19 cellular contexts compared by ENCODE assay signal in the genomic region with DNA sequence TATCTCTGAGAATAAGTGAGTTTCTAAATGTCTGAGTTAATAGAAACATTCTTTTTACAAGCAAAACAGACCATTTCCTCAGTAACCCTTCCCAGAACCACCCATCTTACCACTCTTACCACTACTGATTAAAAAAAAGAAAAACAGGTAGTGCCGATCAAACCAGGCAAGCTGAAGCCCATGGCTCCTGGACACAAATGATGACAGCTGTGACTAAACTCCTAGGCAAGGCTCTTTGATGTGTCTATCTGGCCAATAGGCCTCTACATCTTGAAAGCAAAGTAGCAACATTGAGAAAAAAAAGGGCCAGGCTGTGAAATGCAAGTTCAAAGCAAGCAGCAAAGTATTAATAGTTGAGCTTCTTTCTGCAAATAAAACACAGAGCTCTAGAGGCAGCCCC. TPM values are rescaled to one million over a fixed set of nuclear protein-coding genes. Genes with fewer than 3 reads are reported as not detected.
DNase-seq lines count a peak whose midpoint lies in the region; ATAC-seq, FAIRE-seq and TF ChIP-seq lines count a peak whose summit lies in the region.
"Not testable (repeated sequence)": the region's sequence is repeated elsewhere in the genome, so short reads cannot be mapped to it uniquely, and the experiment has no call there.
"Had no signal": no experiment of that assay in that cellular context is flagged by ENCODE, and none has a peak within 500 bp of the region (broad histone marks: within the 10 kb centered on the region; RNA-seq: fewer than 3 reads in every experiment).

No MANE protein-coding gene starts in this region.

- FAIRE-seq in GM12891 (lab: Jason Lieb, UNC) = peak; percentile 89

- CTCF ChIA-PET in activated CD4-positive, alpha-beta T cell treated with anti-CD3 and anti-CD28 coated beads for 36 hours (lab: Charles Lee); naive thymus-derived CD4-positive, alpha-beta T cell (lab: Charles Lee): not testable (repeated sequence)

- not testable (repeated sequence) for H3K27ac Mint-ChIP-seq in activated CD4-positive, alpha-beta T cell treated with anti-CD3 and anti-CD28 coated beads for 36 hours; naive thymus-derived CD4-positive, alpha-beta T cell

- H3K27ac ChIP-seq in naive thymus-derived CD4-positive, alpha-beta T cell (ENCODE audit: low read depth, low read length) = not testable (repeated sequence)

- H3K4me3 ChIP-seq in naive thymus-derived CD4-positive, alpha-beta T cell (ENCODE audit: low read length) = not testable (repeated sequence)

- POLR2A ChIA-PET in activated CD4-positive, alpha-beta T cell treated with anti-CD3 and anti-CD28 coated beads for 36 hours (lab: Charles Lee); naive thymus-derived CD4-positive, alpha-beta T cell (lab: Charles Lee): not testable (repeated sequence)

- intact Hi-C loops in activated CD4-positive, alpha-beta T cell treated with anti-CD3 and anti-CD28 coated beads for 36 hours (cut with DNase I, micrococcal nuclease); naive thymus-derived CD4-positive, alpha-beta T cell (cut with micrococcal nuclease): not testable (repeated sequence)

- DNase-seq in GM12891 (ENCODE audit: insufficient read length, low spot score); activated CD4-positive, alpha-beta T cell treated with anti-CD3 and anti-CD28 coated beads for 36 hours; naive thymus-derived CD4-positive, alpha-beta T cell: not testable (repeated sequence)

- H3K27me3 ChIP-seq in naive thymus-derived CD4-positive, alpha-beta T cell (ENCODE audit: control insufficient read depth in 2 of 2, insufficient read depth in 2 of 2, low read length in 2 of 2) = not testable (repeated sequence)

- not testable (repeated sequence) for TF ChIP-seq POLR2A in GM12891 (IDR thresholded peaks at IDR 0.05; ENCODE audit: low read depth, low read length)

- not testable (repeated sequence) for H3K4me3 Mint-ChIP-seq in activated CD4-positive, alpha-beta T cell treated with anti-CD3 and anti-CD28 coated beads for 36 hours; naive thymus-derived CD4-positive, alpha-beta T cell

- H3K36me3 Mint-ChIP-seq in activated CD4-positive, alpha-beta T cell treated with anti-CD3 and anti-CD28 coated beads for 36 hours (ENCODE audit: low read depth); naive thymus-derived CD4-positive, alpha-beta T cell: not testable (repeated sequence)

- H3K4me1 ChIP-seq in naive thymus-derived CD4-positive, alpha-beta T cell (ENCODE audit: control insufficient read depth in 2 of 2, insufficient read depth in 2 of 2, low read length in 2 of 2) = not testable (repeated sequence)

- ATAC-seq in GM18907 (IDR thresholded peaks at IDR 0.05; ENCODE audit: unreplicated experiment) (peak; percentile 50), GM21367 (IDR thresholded peaks at IDR 0.05; ENCODE audit: unreplicated experiment) (peak; percentile 24), GM21723 (IDR thresholded peaks at IDR 0.05; ENCODE audit: unreplicated experiment) (peak; percentile 34), HG02884 (IDR thresholded peaks at IDR 0.05; ENCODE audit: unreplicated experiment) (peak; percentile 38), HG03175 (IDR thresholded peaks at IDR 0.05; ENCODE audit: unreplicated experiment) (peak; percentile 13)
- ATAC-seq in activated CD4-positive, alpha-beta T cell treated with anti-CD3 and anti-CD28 coated beads for 36 hours = peak; percentile 89
- ATAC-seq in naive thymus-derived CD4-positive, alpha-beta T cell = peak; percentile 43

- not testable (repeated sequence) for H3K36me3 ChIP-seq in naive thymus-derived CD4-positive, alpha-beta T cell (ENCODE audit: control insufficient read depth in 2 of 3, insufficient read depth in 3 of 3, low read length in 3 of 3)

- H3K4me1 Mint-ChIP-seq in activated CD4-positive, alpha-beta T cell treated with anti-CD3 and anti-CD28 coated beads for 36 hours = not testable (repeated sequence)
- H3K4me1 Mint-ChIP-seq in naive thymus-derived CD4-positive, alpha-beta T cell = peaks cover 2 to 17% (median 10%) of the 10 kb centered on the region in 7 donors

- not testable (repeated sequence) for H3K9me3 Mint-ChIP-seq in activated CD4-positive, alpha-beta T cell treated with anti-CD3 and anti-CD28 coated beads for 36 hours (ENCODE audit: low read depth); naive thymus-derived CD4-positive, alpha-beta T cell

- not testable (repeated sequence) for H3K9me3 ChIP-seq in naive thymus-derived CD4-positive, alpha-beta T cell (ENCODE audit: control insufficient read depth in 2 of 3, low read length in 3 of 3)

- H3K27me3 Mint-ChIP-seq in activated CD4-positive, alpha-beta T cell treated with anti-CD3 and anti-CD28 coated beads for 36 hours; naive thymus-derived CD4-positive, alpha-beta T cell: not testable (repeated sequence)

RNA-seq across cellular contexts. Expression of gene ARHGEF5, which starts 6.6 kb away (rescaled TPM):
- 4.8 TPM for polyA plus RNA-seq in GM12891 (2012; ENCODE audit: low read depth, missing spikeins)
- 10 to 100 TPM; 14.8 to 16.8 TPM for total RNA-seq in activated CD4-positive, alpha-beta T cell treated with anti-CD3 and anti-CD28 coated beads for 36 hours
- total RNA-seq in naive thymus-derived CD4-positive, alpha-beta T cell = 10 to 100 TPM in 1 of 5 experiments, 1 to 10 TPM in 4; 5.1 to 11.4 (median 7.3) TPM
- polyA plus RNA-seq in naive thymus-derived CD4-positive, alpha-beta T cell = 1 to 10 TPM; 2.0 to 5.0 TPM

RNA-seq across cellular contexts. Expression of gene OR2A1, which starts 36.4 kb away (rescaled TPM):
- polyA plus RNA-seq in GM12891 (2012; ENCODE audit: low read depth, missing spikeins) = 0.39 TPM
- total RNA-seq in activated CD4-positive, alpha-beta T cell treated with anti-CD3 and anti-CD28 coated beads for 36 hours = not detected
- total RNA-seq in naive thymus-derived CD4-positive, alpha-beta T cell = under 1 TPM in 3 of 5 experiments, not detected in 2; 0.05 to 0.19 (median 0.12) TPM
- polyA plus RNA-seq in naive thymus-derived CD4-positive, alpha-beta T cell = 1 to 10 TPM in 1 of 2 donors, under 1 TPM in 1; 0.11 to 1.0 TPM
- total RNA-seq: activated B cell treated with CpG ODN at 0.5 μM for 24 hours; activated T-helper 2 cell treated with anti-CD3 and anti-CD28 coated beads, Interferon-gamma antibody, Interleukin-2, Interleukin-4, amounts not matched to agents 10 μg/mL and 5 μg/mL and 100 μg/mL, durations not matched to agents 14 hours and 24 hours and 36 hours; CD4-positive, alpha-beta memory T cell; colonic mucosa; glomerular endothelial cell; K562; SJSA1 had no signal
- polyA plus RNA-seq: K562 had no signal

RNA-seq across cellular contexts. Expression of gene NOBOX, which starts 54.9 kb away (rescaled TPM):
- not detected for polyA plus RNA-seq in GM12891 (2012; ENCODE audit: low read depth, missing spikeins)
- total RNA-seq in activated CD4-positive, alpha-beta T cell treated with anti-CD3 and anti-CD28 coated beads for 36 hours = not detected
- total RNA-seq in naive thymus-derived CD4-positive, alpha-beta T cell = not detected
- polyA plus RNA-seq in naive thymus-derived CD4-positive, alpha-beta T cell = not detected
- total RNA-seq: activated B cell treated with CpG ODN at 0.5 μM for 24 hours; activated T-helper 2 cell treated with anti-CD3 and anti-CD28 coated beads, Interferon-gamma antibody, Interleukin-2, Interleukin-4, amounts not matched to agents 10 μg/mL and 5 μg/mL and 100 μg/mL, durations not matched to agents 14 hours and 24 hours and 36 hours; aorta; CD4-positive, alpha-beta memory T cell; colonic mucosa; glomerular endothelial cell; K562; M059J; SJSA1; tibial nerve had no signal
- polyA plus RNA-seq: aorta; CD4-positive, alpha-beta memory T cell; K562; small intestine had no signal

Comparison
In these comparisons a context has a peak if more than half of its experiments do, and no peak if none do; other contexts are left out.
1. ATAC-seq: peak in every context shown above with its lines; median percentile 89 in activated CD4-positive, alpha-beta T cell treated with anti-CD3 and anti-CD28 coated beads for 36 hours; 50 in GM18907; 43 in naive thymus-derived CD4-positive, alpha-beta T cell; 38 in HG02884; 34 in GM21723; 24 in GM21367; 13 in HG03175.